Comparison of ENCODE assay signal across 12 cellular contexts in genomic region chr15:68528891-68529290, GRCh38. TPM values are rescaled to one million over a fixed set of nuclear protein-coding genes. Genes with fewer than 3 reads are reported as not detected.
A peak's percentile ranks its signal among the peaks of the same experiment; 100 is the strongest.
DNase-seq lines count a peak whose midpoint lies in the region; ATAC-seq, FAIRE-seq and TF ChIP-seq lines count a peak whose summit lies in the region.
"Had no signal": no experiment of that assay in that cellular context is flagged by ENCODE, and none has a peak within 500 bp of the region (broad histone marks: within the 10 kb centered on the region; RNA-seq: fewer than 3 reads in every experiment).

No MANE protein-coding gene starts in this region.

- peak; percentile 75 for FAIRE-seq in endothelial cell of umbilical vein (lab: Jason Lieb, UNC)

- H2AFZ ChIP-seq in PC-3 (ENCODE audit: low read length) = 0 out of 2 replicates have a peak overlapping the region, but pooled peaks have one; percentile 15
- no peak overlapping the region for H2AFZ ChIP-seq in endothelial cell of umbilical vein (ENCODE audit: low read depth, low read length)
- H2AFZ ChIP-seq in smooth muscle cell (ENCODE audit: low read depth) = no peak overlapping the region

- peaks cover 5% of the 10 kb centered on the region for H3K36me3 Mint-ChIP-seq in activated T-cell treated with anti-CD3 and anti-CD28 coated beads, Interleukin-2, amount 50 U/mL, for 4 hours (ENCODE audit: insufficient read depth)

- DNase-seq in activated T-cell treated with anti-CD3 and anti-CD28 coated beads, Interleukin-2, amount 50 U/mL, for 4 hours = no peak
- DNase-seq in activated T-cell treated with anti-CD3 and anti-CD28 coated beads, Interleukin-2, amount 50 U/mL, for 1 hour = no peak
- DNase-seq in PC-3 (peak; percentile 52), endothelial cell of umbilical vein (ENCODE audit: low read depth, low spot score) (peak; percentile 70), SIG-M5 (lab: John Stamatoyannopoulos, UW) (no peak), NCI-H2081 (lab: John Stamatoyannopoulos, UW) (no peak), smooth muscle cell (lab: John Stamatoyannopoulos, UW; ENCODE audit: unreplicated experiment) (no peak)
- DNase-seq: activated gamma-delta T cell treated with Interleukin-2 at 50 U/mL for 16 hours; effector memory CD4-positive, alpha-beta T cell; NCI-H187 treated with DMSO at 0.1 percent for 48 hours; transverse colon had no signal

- POLR2A ChIA-PET in PC-3 (lab: Charles Lee; ENCODE audit: unreplicated experiment) (no interaction called here), endothelial cell of umbilical vein (lab: Charles Lee) (interaction anchor here (0.7 kb wide), 1 partner anchor 28 kb away, joined by 3 read pairs; no protein-coding TSS in a partner anchor)

- CTCF ChIA-PET in PC-3 (lab: Charles Lee) = no interaction called here
- CTCF ChIA-PET in endothelial cell of umbilical vein (lab: Charles Lee) = interaction anchor here (1.0 kb wide), 1 partner anchor 21 kb away, joined by 3 read pairs; no protein-coding TSS in a partner anchor

- no peaks in the 10 kb centered on the region for H3K36me3 ChIP-seq in PC-3 (ENCODE audit: low read depth, low read length)
- H3K36me3 ChIP-seq in endothelial cell of umbilical vein (ENCODE audit: control insufficient read depth in 2 of 2, extremely low read depth in 1 of 2, insufficient read depth in 2 of 2, low read length in 2 of 2) = no peaks in the 10 kb centered on the region
- H3K36me3 ChIP-seq in skeletal muscle tissue (ENCODE audit: control insufficient read depth in 3 of 3, insufficient read depth in 3 of 3, low read length in 3 of 3) = no peaks in the 10 kb centered on the region
- H3K36me3 ChIP-seq in smooth muscle cell (ENCODE audit: low read depth) = no peaks in the 10 kb centered on the region
- H3K36me3 ChIP-seq: transverse colon had no signal

- H3K79me2 ChIP-seq in PC-3 (ENCODE audit: low read length) = no peaks in the 10 kb centered on the region
- no peaks in the 10 kb centered on the region for H3K79me2 ChIP-seq in endothelial cell of umbilical vein (ENCODE audit: control insufficient read depth, insufficient read depth, low read length)
- H3K79me2 ChIP-seq in smooth muscle cell (ENCODE audit: low read depth) = no peaks in the 10 kb centered on the region

- H3K27me3 ChIP-seq in PC-3 (ENCODE audit: low read length) (0 out of 2 replicates have a peak, but pooled peaks cover 21% of the 10 kb centered on the region), endothelial cell of umbilical vein (ENCODE audit: control insufficient read depth in 2 of 2, insufficient read depth in 2 of 2, low read length in 2 of 2) (peaks cover 2 to 4% of the 10 kb centered on the region in 2 experiments), skeletal muscle tissue (ENCODE audit: control insufficient read depth in 3 of 3, insufficient read depth in 3 of 3, low read length in 3 of 3) (no peaks in the 10 kb centered on the region), smooth muscle cell (ENCODE audit: low read depth) (no peaks in the 10 kb centered on the region)
- H3K27me3 ChIP-seq: transverse colon had no signal

- peak overlapping the region; percentile 24 for H3K4me3 Mint-ChIP-seq in activated T-cell treated with anti-CD3 and anti-CD28 coated beads, Interleukin-2, amount 50 U/mL, for 4 hours

- H3K4me2 ChIP-seq in PC-3 (ENCODE audit: low read length) (peak overlapping the region; percentile 51), endothelial cell of umbilical vein (ENCODE audit: insufficient read depth, low read length) (peak overlapping the region; percentile 15), smooth muscle cell (no peak overlapping the region)

- H4K20me1 ChIP-seq in PC-3 (ENCODE audit: low read length) (no peaks in the 10 kb centered on the region), endothelial cell of umbilical vein (replicated peaks; ENCODE audit: control insufficient read depth, extremely low read depth, insufficient read depth, low read length) (no peaks in the 10 kb centered on the region), smooth muscle cell (ENCODE audit: low read depth) (no peaks in the 10 kb centered on the region)

- peak overlapping the region; percentile 21; the same call in 1 of the 2 replicates for H3K4me3 ChIP-seq in PC-3 (ENCODE audit: low read length)
- H3K4me3 ChIP-seq in endothelial cell of umbilical vein (replicated peaks in 1 of 3; ENCODE audit: insufficient read depth in 1 of 3, low read depth in 1 of 3, low read length in 3 of 3) = no peak overlapping the region
- H3K4me3 ChIP-seq in skeletal muscle tissue (ENCODE audit: low read length in 3 of 3) = peak overlapping the region in 2 of 3 donors; percentile 12 to 25
- no peak overlapping the region for H3K4me3 ChIP-seq in smooth muscle cell

- H3K4me1 ChIP-seq in PC-3 (ENCODE audit: insufficient read depth, low read length) (0 out of 2 replicates have a peak, but pooled peaks cover 7% of the 10 kb centered on the region), endothelial cell of umbilical vein (ENCODE audit: control insufficient read depth, extremely low read depth, insufficient read depth, low read length) (peaks cover 7% of the 10 kb centered on the region), skeletal muscle tissue (ENCODE audit: control insufficient read depth in 3 of 3, insufficient read depth in 3 of 3, low read length in 3 of 3) (no peaks in the 10 kb centered on the region), smooth muscle cell (ENCODE audit: low read depth) (no peaks in the 10 kb centered on the region)

- peaks cover 14% of the 10 kb centered on the region for H3K4me1 Mint-ChIP-seq in activated T-cell treated with anti-CD3 and anti-CD28 coated beads, Interleukin-2, amount 50 U/mL, for 4 hours (ENCODE audit: low read depth)

- H3K27ac ChIP-seq in PC-3 (ENCODE audit: low read length) (no peak overlapping the region), endothelial cell of umbilical vein (ENCODE audit: insufficient read depth, low read depth, low read length) (no peak overlapping the region), skeletal muscle tissue (ENCODE audit: low read depth, low read length) (no peak overlapping the region), smooth muscle cell (ENCODE audit: low read depth) (no peak overlapping the region)
- H3K27ac ChIP-seq: transverse colon had no signal

- BruUV-seq in PC-3 (replicated peaks; lab: Mats Ljungman, UMichigan) = no TSS peak
- no TSS peak for BruUV-seq in endothelial cell of umbilical vein (replicated peaks; lab: Mats Ljungman, UMichigan)

- peaks cover 28% of the 10 kb centered on the region for H3K9me3 Mint-ChIP-seq in activated T-cell treated with anti-CD3 and anti-CD28 coated beads, Interleukin-2, amount 50 U/mL, for 4 hours

- TF ChIP-seq POLR2A in endothelial cell of umbilical vein (IDR thresholded peaks at IDR 0.05; ENCODE audit: low read depth, low read length) = no peak

- no peaks in the 10 kb centered on the region for H3K9me1 ChIP-seq in endothelial cell of umbilical vein (replicated peaks; ENCODE audit: control insufficient read depth, extremely low read depth, insufficient read depth, low read length)

- 71% methylated on average over 5 of the region's 5 CpGs for WGBS in smooth muscle cell (ENCODE audit: low lambda C conversion rate)

- peaks cover 9% of the 10 kb centered on the region for H3K27me3 Mint-ChIP-seq in activated T-cell treated with anti-CD3 and anti-CD28 coated beads, Interleukin-2, amount 50 U/mL, for 4 hours (ENCODE audit: low read depth)

- intact Hi-C loops in PC-3 (cut with micrococcal nuclease) (no loop called here), endothelial cell of umbilical vein (cut with micrococcal nuclease) (no loop called here)

- ATAC-seq in activated T-cell treated with anti-CD3 and anti-CD28 coated beads, Interleukin-2, amount 50 U/mL, for 4 hours = no peak
- no peak for ATAC-seq in PC-3

- H3K9me2 ChIP-seq in PC-3 (replicated peaks; ENCODE audit: low read length) = no peaks in the 10 kb centered on the region

- no peak overlapping the region for H3K9ac ChIP-seq in PC-3 (ENCODE audit: low read length)
- H3K9ac ChIP-seq in endothelial cell of umbilical vein (replicated peaks; ENCODE audit: extremely low read depth, insufficient read depth, low read length) = no peak overlapping the region
- no peak overlapping the region for H3K9ac ChIP-seq in skeletal muscle tissue (ENCODE audit: low read depth in 1 of 3, low read length in 3 of 3)
- H3K9ac ChIP-seq in smooth muscle cell (ENCODE audit: low read depth) = no peak overlapping the region

- no peaks in the 10 kb centered on the region for H3F3A ChIP-seq in PC-3 (ENCODE audit: low read length, unreplicated experiment)
- no peaks in the 10 kb centered on the region for H3F3A ChIP-seq in smooth muscle cell (ENCODE audit: low read depth)

- H3K9me3 ChIP-seq in PC-3 (ENCODE audit: low read length) (no peaks in the 10 kb centered on the region), endothelial cell of umbilical vein (replicated peaks; ENCODE audit: control insufficient read depth, insufficient read depth, low read length) (no peaks in the 10 kb centered on the region), skeletal muscle tissue (ENCODE audit: control insufficient read depth in 3 of 3, low read length in 3 of 3) (peaks cover 0 to 5% (median 0%) of the 10 kb centered on the region in 3 donors), smooth muscle cell (replicated peaks; ENCODE audit: low read depth) (no peaks in the 10 kb centered on the region)

- no peak for TF ChIP-seq CTCF in PC-3 (conservative IDR thresholded peaks at IDR 0.05; ENCODE audit: low read depth, low read length)
- TF ChIP-seq CTCF in endothelial cell of umbilical vein (IDR thresholded peaks at IDR 0.05; ENCODE audit: extremely low read depth in 1 of 2, insufficient read depth in 1 of 2, low read depth in 1 of 2, low read length in 2 of 2) = no peak
- no peak for TF ChIP-seq CTCF in smooth muscle cell (IDR thresholded peaks at IDR 0.05; ENCODE audit: borderline replicate concordance, insufficient read depth, poor library complexity, severe bottlenecking)

- dilution Hi-C loops in endothelial cell of umbilical vein (cut with MboI; ENCODE audit: extremely low pct_ligation_motif_present, low sequenced_read_pairs) = no loop called here

RNA-seq across cellular contexts. Expression of gene CORO2B, which starts 49.9 kb away (rescaled TPM):
- total RNA-seq in activated T-cell treated with anti-CD3 and anti-CD28 coated beads, Interleukin-2, amount 50 U/mL, for 4 hours = under 1 TPM; 0.08 TPM
- 0.66 and 0.92 TPM in 2 replicates for total RNA-seq in PC-3 (2014; rRNA removed)
- total RNA-seq in endothelial cell of umbilical vein = 2.9 and 3.7 TPM in 2 replicates
- 2.4 and 2.9 TPM in 2 replicates for polyA plus RNA-seq in endothelial cell of umbilical vein
- 2.0 and 2.2 TPM in 2 replicates for polyA plus RNA-seq in endothelial cell of umbilical vein (2011; cell fraction: cytosol; rRNA removed)
- 2.3 TPM in 2 replicates for polyA plus RNA-seq in endothelial cell of umbilical vein (2011; cell fraction: nucleus; rRNA removed)
- polyA plus RNA-seq in endothelial cell of umbilical vein (2012) = 0.50 and 1.1 TPM in 2 replicates
- polyA minus RNA-seq in endothelial cell of umbilical vein = 2.6 and 2.7 TPM in 2 replicates
- not detected for polyA minus RNA-seq in endothelial cell of umbilical vein (2011; cell fraction: cytosol; rRNA and poly(A)+ RNA removed)
- 0.91 and 1.3 TPM in 2 replicates for polyA minus RNA-seq in endothelial cell of umbilical vein (2011; cell fraction: nucleus; rRNA and poly(A)+ RNA removed)
- total RNA-seq in skeletal muscle tissue = 1.0 TPM
- 0.27 and 0.49 TPM in 2 replicates for total RNA-seq in smooth muscle cell
- 0.40 and 0.47 TPM in 2 replicates for polyA plus RNA-seq in smooth muscle cell

Comparison
In these comparisons a context has a peak if more than half of its experiments do, and no peak if none do; other contexts are left out.
1. DNase-seq: peak in PC-3 (single experiment) and endothelial cell of umbilical vein (single experiment); none in activated T-cell treated with anti-CD3 and anti-CD28 coated beads, Interleukin-2, amount 50 U/mL, for 4 hours (single experiment), activated T-cell treated with anti-CD3 and anti-CD28 coated beads, Interleukin-2, amount 50 U/mL, for 1 hour (single experiment), SIG-M5 (single experiment), NCI-H2081 (0 of 2) and smooth muscle cell (single experiment).
2. H3K4me3 ChIP-seq: peak in PC-3 (single experiment) and skeletal muscle tissue (2 of 3); none in endothelial cell of umbilical vein (0 of 3) and smooth muscle cell (single experiment).